ENCODE assay signal across 8 cellular contexts in genomic region chr12:54958048-54958658, GRCh38. TPM values are rescaled to one million over a fixed set of nuclear protein-coding genes. Genes with fewer than 3 reads are reported as not detected.
DNase-seq lines count a peak whose midpoint lies in the region; TF ChIP-seq lines count a peak whose summit lies in the region.

No MANE protein-coding gene starts in this region.

- H3K27me3 Mint-ChIP-seq in CD8-positive, alpha-beta memory T cell, result no peaks in the 10 kb centered on the region

- peaks cover 61 to 93% (median 79%) of the 10 kb centered on the region in 3 donors for H3K4me1 Mint-ChIP-seq in CD8-positive, alpha-beta memory T cell

- peak in 4 of 5 donors; percentile 35 to 65 (median 50) for DNase-seq in CD8-positive, alpha-beta memory T cell
- peak; percentile 25 for DNase-seq in GM20000 (ENCODE audit: low spot score)
- DNase-seq in NCI-H1694 treated with DMSO at 0.1 percent for 48 hours (lab: John Stamatoyannopoulos, UW), result peak; percentile 59
- peak; percentile 18 for DNase-seq in T1000 (lab: John Stamatoyannopoulos, UW)
- no peak for DNase-seq in coronary artery (ENCODE audit: low spot score)
- peak; percentile 40 for DNase-seq in stromal cell of bone marrow (ENCODE audit: low read depth)
- no peak for DNase-seq in GM19240 (ENCODE audit: insufficient read length, low spot score)

- peak; percentile 96 to 97 for TF ChIP-seq RAD21 in liver (IDR thresholded peaks at IDR 0.05)

- H3K36me3 Mint-ChIP-seq in CD8-positive, alpha-beta memory T cell, result peaks cover 4 to 87% (median 30%) of the 10 kb centered on the region in 3 donors

- H3K9me3 ChIP-seq in CD8-positive, alpha-beta memory T cell (ENCODE audit: low read length), result no peaks in the 10 kb centered on the region
- no peaks in the 10 kb centered on the region for H3K9me3 ChIP-seq in liver (ENCODE audit: control insufficient read depth in 4 of 4, low read length in 3 of 4)

- CTCF ChIA-PET in CD8-positive, alpha-beta memory T cell (lab: Charles Lee), result interaction anchor here (0.7 to 5.2 kb wide), 18 partner anchors 8 to 256 kb away, joined by 3 to 22 read pairs (median 6); partner anchors contain the start of genes MUCL1 and TESPA1

- no peaks in the 10 kb centered on the region for H3K9me3 Mint-ChIP-seq in CD8-positive, alpha-beta memory T cell

- peaks cover 78% of the 10 kb centered on the region for H3K4me1 ChIP-seq in CD8-positive, alpha-beta memory T cell (ENCODE audit: insufficient read depth, low read length)
- no peaks in the 10 kb centered on the region for H3K4me1 ChIP-seq in liver (ENCODE audit: control insufficient read depth in 4 of 4, insufficient read depth in 4 of 4, low read length in 3 of 4)

- no peak overlapping the region for H3K27ac ChIP-seq in CD8-positive, alpha-beta memory T cell (ENCODE audit: low read depth, low read length)
- no peak overlapping the region for H3K27ac ChIP-seq in coronary artery
- no peak overlapping the region for H3K27ac ChIP-seq in liver (ENCODE audit: low read depth in 1 of 2, low read length in 2 of 2)

- H3K27me3 ChIP-seq in CD8-positive, alpha-beta memory T cell (ENCODE audit: insufficient read depth, low read length, poor library complexity, severe bottlenecking), result no peaks in the 10 kb centered on the region
- H3K27me3 ChIP-seq in liver (ENCODE audit: control insufficient read depth in 4 of 4, insufficient read depth in 4 of 4, low read length in 3 of 4), result peaks cover 0 to 3% (median 2%) of the 10 kb centered on the region in 4 donors

- peak overlapping the region in 3 of 7 donors; percentile 11 to 36 (median 35) for H3K4me3 Mint-ChIP-seq in CD8-positive, alpha-beta memory T cell

- H3K27ac Mint-ChIP-seq in CD8-positive, alpha-beta memory T cell, result peak overlapping the region in 4 of 8 donors; percentile 12 to 76 (median 57)

- peaks cover 41% of the 10 kb centered on the region for H3K36me3 ChIP-seq in CD8-positive, alpha-beta memory T cell (ENCODE audit: insufficient read depth, low read length)
- no peaks in the 10 kb centered on the region for H3K36me3 ChIP-seq in liver (ENCODE audit: control insufficient read depth in 4 of 4, insufficient read depth in 3 of 4, low read depth in 1 of 4, low read length in 3 of 4)

- POLR2A ChIA-PET in CD8-positive, alpha-beta memory T cell (lab: Charles Lee), result no interaction called here

- no peak overlapping the region for H3K9ac ChIP-seq in liver (ENCODE audit: low read depth in 1 of 2, low read length in 2 of 2)

- peak; percentile 40 for TF ChIP-seq CTCF in GM20000 (IDR thresholded peaks at IDR 0.05; ENCODE audit: extremely low read depth, missing control alignments)
- peak; percentile 44 for TF ChIP-seq CTCF in coronary artery (IDR thresholded peaks at IDR 0.05)
- TF ChIP-seq CTCF in liver (IDR thresholded peaks at IDR 0.05; ENCODE audit: low read depth, low read length, missing input control), result peak; percentile 80

- WGBS in liver, result 96% methylated on average over 3 of the region's 3 CpGs

- H3K4me3 ChIP-seq in CD8-positive, alpha-beta memory T cell (ENCODE audit: low read length), result no peak overlapping the region
- H3K4me3 ChIP-seq in coronary artery (no peak overlapping the region), liver (ENCODE audit: low read depth in 1 of 3, low read length in 3 of 3) (no peak overlapping the region)

TF ChIP-seq in liver, 16 proteins besides CTCF, POLR2A, EP300 and RAD21:
- no peak for TF ChIP-seq TAF1 (conservative IDR thresholded peaks at IDR 0.05)
- no peak for TF ChIP-seq SP1 (IDR thresholded peaks at IDR 0.05)
- TF ChIP-seq ZBTB33 (IDR thresholded peaks at IDR 0.05), result no peak
- no peak for TF ChIP-seq HNF4G (IDR thresholded peaks at IDR 0.05)
- no peak for TF ChIP-seq FOXA2 (IDR thresholded peaks at IDR 0.05)
- no peak for TF ChIP-seq ATF3 (IDR thresholded peaks at IDR 0.05)
- TF ChIP-seq REST (IDR thresholded peaks at IDR 0.05), result no peak
- no peak for TF ChIP-seq RXRA (IDR thresholded peaks at IDR 0.05)
- TF ChIP-seq MAX (IDR thresholded peaks at IDR 0.05), result no peak
- no peak for TF ChIP-seq HNF4A (conservative IDR thresholded peaks at IDR 0.05)
- no peak for TF ChIP-seq YY1 (IDR thresholded peaks at IDR 0.05)
- TF ChIP-seq NR2F2 (IDR thresholded peaks at IDR 0.05), result no peak

RNA-seq across cellular contexts. Expression of gene TESPA1, which starts 26.4 kb away (rescaled TPM):
- total RNA-seq in CD8-positive, alpha-beta memory T cell, result 10 to 100 TPM; 77.3 to 80.6 TPM
- 104 TPM for polyA plus RNA-seq in CD8-positive, alpha-beta memory T cell
- total RNA-seq in liver, result 1 to 10 TPM in 1 of 2 donors, under 1 TPM in 1; 0.50 to 3.2 TPM
- polyA plus RNA-seq in liver, result under 1 TPM; 0.10 to 0.35 TPM

Comparison
In these comparisons a context has a peak if more than half of its experiments do, and no peak if none do; other contexts are left out.
1. DNase-seq: peak in CD8-positive, alpha-beta memory T cell (4 of 5), GM20000 (single experiment), NCI-H1694 treated with DMSO at 0.1 percent for 48 hours (single experiment), T1000 (single experiment) and stromal cell of bone marrow (single experiment); none in coronary artery (single experiment) and GM19240 (single experiment).
2. RNA of gene TESPA1, which starts 26.4 kb away (total RNA-seq): 77.3 to 80.6 TPM in CD8-positive, alpha-beta memory T cell; 0.50 to 3.2 TPM in liver; every median in the first group is over 10 times any median in the second.
3. Peak in every context shown above with its lines, with median percentiles within 50 percentile points of each other: CTCF ChIP-seq.